ENCODE assay signal across 15 cellular contexts in the genomic region with DNA sequence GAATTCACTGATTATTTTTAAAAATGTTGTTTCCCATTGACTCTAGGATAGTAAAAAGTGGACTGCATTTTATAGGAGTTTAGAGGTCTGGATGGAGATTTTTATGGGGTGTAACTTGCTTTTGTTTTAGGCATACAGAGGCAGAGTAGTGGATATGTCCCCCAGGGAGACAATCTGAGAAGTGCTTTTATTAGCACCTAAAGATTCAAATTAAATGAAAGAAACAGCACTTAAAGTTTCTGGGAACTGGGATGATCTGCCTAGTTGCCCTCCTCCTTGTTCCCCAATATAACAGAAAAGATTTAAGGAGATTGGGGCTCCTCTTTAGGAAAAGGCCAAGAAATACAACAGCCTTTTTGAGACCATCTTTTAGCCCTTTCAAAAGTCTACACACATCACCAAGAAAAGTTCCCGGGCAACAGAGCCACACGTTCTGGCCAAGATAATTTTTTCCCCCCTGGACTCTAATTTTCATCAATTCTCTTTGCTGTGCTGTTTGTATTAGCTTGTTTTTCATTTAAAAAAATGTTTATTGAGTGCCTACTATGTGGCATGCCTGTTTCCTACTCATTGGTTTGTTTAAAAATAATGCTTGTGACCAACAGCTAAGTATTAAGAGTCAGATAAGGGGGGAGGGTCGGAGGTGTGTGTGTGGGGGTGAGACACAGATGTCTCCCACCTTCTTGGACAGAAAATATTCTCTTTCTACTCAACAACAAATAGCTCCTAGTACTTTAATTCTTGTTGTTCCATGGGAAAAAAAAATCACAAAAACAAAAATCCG. TPM values are rescaled to one million over a fixed set of nuclear protein-coding genes. Genes with fewer than 3 reads are reported as not detected.
DNase-seq lines count a peak whose midpoint lies in the region; ATAC-seq, FAIRE-seq and TF ChIP-seq lines count a peak whose summit lies in the region.
"Had no signal": no experiment of that assay in that cellular context is flagged by ENCODE, and none has a peak within 500 bp of the region (broad histone marks: within the 10 kb centered on the region; RNA-seq: fewer than 3 reads in every experiment).

No MANE protein-coding gene starts in this region.

- H3K4me3 Mint-ChIP-seq in activated B cell treated with CpG ODN at 0.5 μM for 24 hours: peak overlapping the region; percentile 57

- no peak overlapping the region for H4K5ac ChIP-seq in mesendoderm (ENCODE audit: low read length)

- H3K4me1 ChIP-seq in A549 (peaks cover 43% of the 10 kb centered on the region), mesendoderm (ENCODE audit: control insufficient read depth, low read depth, low read length) (peaks cover 2% of the 10 kb centered on the region), SK-N-SH (ENCODE audit: control insufficient read depth in 1 of 2, insufficient read depth in 2 of 2, low read depth in 1 of 2, low read length in 1 of 2) (no peaks in the 10 kb centered on the region; a peak in 1 of 4 replicates)

- H3K9me2 ChIP-seq in SK-N-SH: no peaks in the 10 kb centered on the region

- no peak overlapping the region for H2AFZ ChIP-seq in SK-N-SH (ENCODE audit: low read depth)

- H4K8ac ChIP-seq in mesendoderm (ENCODE audit: low read depth, low read length): peak overlapping the region; percentile 93

- TF ChIP-seq RAD21 in A549 (conservative IDR thresholded peaks at IDR 0.05 in 1 of 2, IDR thresholded peaks at IDR 0.05 in 1 of 2) (no peak), SK-N-SH (IDR thresholded peaks at IDR 0.05; ENCODE audit: low read length) (no peak)

- no peak overlapping the region for H2BK15ac ChIP-seq in mesendoderm (replicated peaks; ENCODE audit: low read depth)

- TF ChIP-seq CTCF in A549 (IDR thresholded peaks at IDR 0.05) (no peak), activated B cell treated with CpG ODN at 0.5 μM for 24 hours (IDR thresholded peaks at IDR 0.05) (no peak), SK-N-SH (IDR thresholded peaks at IDR 0.05) (no peak)

- H3K27ac ChIP-seq in A549 (peak overlapping the region; percentile 93 to 97), mesendoderm (ENCODE audit: low read depth, low read length) (peak overlapping the region; percentile 100), SK-N-SH (ENCODE audit: low read depth in 2 of 2, low read length in 1 of 2) (no peak overlapping the region)
- H3K27ac ChIP-seq: ovary had no signal

- peak overlapping the region; percentile 99 for H3K18ac ChIP-seq in mesendoderm (ENCODE audit: low read length)

- H3K4me2 ChIP-seq in A549: peak overlapping the region; percentile 90
- H3K4me2 ChIP-seq in mesendoderm (ENCODE audit: low read length): peak overlapping the region; percentile 25
- H3K4me2 ChIP-seq in SK-N-SH: no peak overlapping the region

- H3K4me3 ChIP-seq in A549 (peak overlapping the region; percentile 60), H7 (ENCODE audit: insufficient read depth, low read depth, low read length) (peak overlapping the region; percentile 99), mesendoderm (ENCODE audit: low read length) (peak overlapping the region; percentile 3), SK-N-SH (ENCODE audit: low read depth in 2 of 2, low read length in 1 of 2) (no peak overlapping the region)
- H3K4me3 ChIP-seq: ovary had no signal

- H3F3A ChIP-seq in SK-N-SH (replicated peaks; ENCODE audit: insufficient read depth): peaks cover 21% of the 10 kb centered on the region

- peak overlapping the region; percentile 98 for H3K9ac ChIP-seq in mesendoderm (ENCODE audit: low read length)
- no peak overlapping the region for H3K9ac ChIP-seq in SK-N-SH

- no peak for ATAC-seq in A549
- ATAC-seq in activated B cell treated with CpG ODN at 0.5 μM for 24 hours (ENCODE audit: low read depth): no peak
- no peak for ATAC-seq in GM18907 (IDR thresholded peaks at IDR 0.05; ENCODE audit: unreplicated experiment)

- FAIRE-seq in A549 (lab: Jason Lieb, UNC): peak; percentile 91
- FAIRE-seq: endometrium had no signal

- peak overlapping the region; percentile 81 for H2BK5ac ChIP-seq in mesendoderm (ENCODE audit: low read length)

- H3K79me1 ChIP-seq in mesendoderm (ENCODE audit: low read length): no peaks in the 10 kb centered on the region

- TF ChIP-seq POLR2A in A549 (IDR thresholded peaks at IDR 0.05; ENCODE audit: low read length): no peak

- peak overlapping the region; percentile 99 for H3K56ac ChIP-seq in mesendoderm (ENCODE audit: low read length)

- no peaks in the 10 kb centered on the region; the same call in 1 of the 2 replicates for H3K36me3 ChIP-seq in H7 (replicated peaks; ENCODE audit: control insufficient read depth, insufficient read depth, low read length)
- H3K36me3 ChIP-seq in mesendoderm (ENCODE audit: control insufficient read depth, insufficient read depth, low read length): no peaks in the 10 kb centered on the region
- no peaks in the 10 kb centered on the region for H3K36me3 ChIP-seq in SK-N-SH (replicated peaks in 1 of 2; ENCODE audit: control insufficient read depth in 1 of 2, insufficient read depth in 2 of 2, low read length in 1 of 2)
- H3K36me3 ChIP-seq: ovary had no signal

- H4K20me1 ChIP-seq in SK-N-SH (ENCODE audit: insufficient read depth): 0 out of 2 replicates have a peak, but pooled peaks cover 12% of the 10 kb centered on the region

- peaks cover 60% of the 10 kb centered on the region for H3K27me3 Mint-ChIP-seq in activated B cell treated with CpG ODN at 0.5 μM for 24 hours

- peak overlapping the region; percentile 43 for H3K4ac ChIP-seq in mesendoderm (ENCODE audit: low read depth, low read length)

- no peaks in the 10 kb centered on the region for H3K9me3 Mint-ChIP-seq in activated B cell treated with CpG ODN at 0.5 μM for 24 hours

- no peak overlapping the region for H3K27ac Mint-ChIP-seq in activated B cell treated with CpG ODN at 0.5 μM for 24 hours

- no peak; a peak in 1 of 5 replicates for TF ChIP-seq EP300 in A549 (IDR thresholded peaks at IDR 0.05)
- no peak for TF ChIP-seq EP300 in SK-N-SH (IDR thresholded peaks at IDR 0.05; ENCODE audit: borderline replicate concordance in 1 of 2, low read depth in 1 of 2, low read length in 1 of 2)

- CTCF ChIA-PET in A549 (lab: Yijun Ruan, JAX) (interaction anchor here (0.9 to 30.3 kb wide), 13 partner anchors 10 to 116 kb away, joined by 3 to 639 read pairs (median 5); a partner anchor contains a TSS), activated B cell treated with CpG ODN at 0.5 μM for 24 hours (lab: Charles Lee) (no interaction called here), SK-N-SH (lab: Yijun Ruan, JAX) (interaction anchor here (0.6 to 3.3 kb wide), 9 partner anchors 9 to 316 kb away, joined by 3 to 13 read pairs (median 4); no protein-coding TSS in a partner anchor)

- WGBS in A549 (ENCODE audit: missing lambda C conversion rate): 2% methylated on average over 4 of the region's 4 CpGs
- WGBS in mesendoderm (ENCODE audit: extremely low coverage, insufficient coverage, low lambda C conversion rate): no CpG with 5 or more reads among the region's 4 CpGs
- 4% methylated on average over 4 of the region's 4 CpGs for WGBS in SK-N-SH (ENCODE audit: low lambda C conversion rate)

- peak overlapping the region; percentile 54 for H2BK120ac ChIP-seq in mesendoderm (ENCODE audit: low read depth, low read length)

- peaks cover 33% of the 10 kb centered on the region for H3K4me1 Mint-ChIP-seq in activated B cell treated with CpG ODN at 0.5 μM for 24 hours

- peaks cover 25% of the 10 kb centered on the region for H3K79me2 ChIP-seq in mesendoderm (ENCODE audit: control insufficient read depth, insufficient read depth, low read length)
- H3K79me2 ChIP-seq in SK-N-SH (ENCODE audit: insufficient read depth): no peaks in the 10 kb centered on the region

- DNase-seq in A549 (ENCODE audit: low read depth in 1 of 2, low spot score in 1 of 2): peak in 1 of 2 experiments; percentile 58
- no peak for DNase-seq in H7
- no peak for DNase-seq in activated B cell treated with CpG ODN at 0.5 μM for 24 hours
- DNase-seq in mesendoderm: no peak
- DNase-seq in NCI-H446 (lab: John Stamatoyannopoulos, UW): no peak
- no peak for DNase-seq in SK-N-SH
- no peak for DNase-seq in UCSD-AML1 (lab: John Stamatoyannopoulos, UW; ENCODE audit: unreplicated experiment)
- DNase-seq: amniotic stem cell, C1 segment of cervical spinal cord, hypothalamus, ovary had no signal

- POLR2A ChIA-PET in A549 (lab: Yijun Ruan, JAX) (interaction anchor here (0.7 to 9.1 kb wide), 10 partner anchors 8 to 102 kb away, joined by 3 to 156 read pairs (median 15); a partner anchor contains a TSS), activated B cell treated with CpG ODN at 0.5 μM for 24 hours (lab: Charles Lee) (interaction anchor here (1.0 kb wide), 1 partner anchor 102 kb away, joined by 3 read pairs; a partner anchor contains a TSS), SK-N-SH (lab: Yijun Ruan, JAX) (interaction anchor here (0.6 kb wide), 1 partner anchor 700 kb away, joined by 3 read pairs; no protein-coding TSS in a partner anchor)

- intact Hi-C loops in activated B cell treated with CpG ODN at 0.5 μM for 24 hours (cut with micrococcal nuclease): loop anchor here (5.0 to 10.0 kb wide), 3 partner anchors 50 to 380 kb away; a partner anchor contains a TSS

- H3K23ac ChIP-seq in mesendoderm (ENCODE audit: low read length): no peak overlapping the region

- H3K36me3 Mint-ChIP-seq in activated B cell treated with CpG ODN at 0.5 μM for 24 hours (ENCODE audit: low read depth): no peaks in the 10 kb centered on the region

- no peaks in the 10 kb centered on the region for H3K27me3 ChIP-seq in H7 (ENCODE audit: control insufficient read depth, insufficient read depth, low read length)
- H3K27me3 ChIP-seq in mesendoderm (ENCODE audit: insufficient read depth, low read length, poor library complexity): no peaks in the 10 kb centered on the region
- peaks cover 86% of the 10 kb centered on the region for H3K27me3 ChIP-seq in SK-N-SH (ENCODE audit: insufficient read depth)

- no peak overlapping the region for H2AK5ac ChIP-seq in mesendoderm (ENCODE audit: low read length)

- no peaks in the 10 kb centered on the region for H3K9me3 ChIP-seq in A549
- H3K9me3 ChIP-seq in SK-N-SH: no peaks in the 10 kb centered on the region
- H3K9me3 ChIP-seq: ovary had no signal

RNA-seq across cellular contexts. Expression of a gene that starts 2.4 kb away (rescaled TPM):
- polyA plus RNA-seq in A549 (2011; rRNA removed) (26.2 and 30.1 TPM in 2 replicates), A549 (2017; fragmentation: RNase III; extraction: RNeasy Plus Mini Kit Qiagen cat#74134 plus additional on column Dnase treatment) (38.0 to 42.3 TPM (median 40.3 TPM) in 3 replicates), SK-N-SH (2012; rRNA removed) (0.02 and 0.05 TPM in 2 replicates)
- 31.0 and 37.6 TPM in 2 replicates for polyA plus RNA-seq in A549 (2012; cell fraction: cytosol; rRNA removed)
- 47.7 and 67.8 TPM in 2 replicates for polyA plus RNA-seq in A549 (2012; cell fraction: nucleus; rRNA removed)
- polyA minus RNA-seq in A549 (2011; rRNA and poly(A)+ RNA removed): 56.3 and 83.5 TPM in 2 replicates
- 105 and 124 TPM in 2 replicates for total RNA-seq in H7 (2014; rRNA removed; shearing (Covaris generic))
- 0.10 and 0.40 TPM in 2 replicates for total RNA-seq in activated B cell treated with CpG ODN at 0.5 μM for 24 hours
- 132 TPM for polyA plus RNA-seq in mesendoderm (2013, experiment 1 of 2)
- polyA plus RNA-seq in mesendoderm (2013, experiment 2 of 2): 142 TPM
- 0.07 and 0.10 TPM in 2 replicates for polyA plus RNA-seq in SK-N-SH (2012; cell fraction: cytosol; rRNA removed)
- 0.01 and 0.21 TPM in 2 replicates for polyA plus RNA-seq in SK-N-SH (2012; cell fraction: nucleus; rRNA removed)
- total RNA-seq: HT-29 had no signal

RNA-seq across cellular contexts. Expression of a gene that starts 26.3 kb away (rescaled TPM):
- polyA plus RNA-seq in A549 (2011; rRNA removed): 6.1 and 6.3 TPM in 2 replicates
- polyA plus RNA-seq in A549 (2012; cell fraction: cytosol; rRNA removed): 2.6 TPM in 2 replicates
- polyA plus RNA-seq in A549 (2012; cell fraction: nucleus; rRNA removed): 0.31 and 0.61 TPM in 2 replicates
- polyA plus RNA-seq in A549 (2017; fragmentation: RNase III; extraction: RNeasy Plus Mini Kit Qiagen cat#74134 plus additional on column Dnase treatment): 3.5 to 5.2 TPM (median 5.2 TPM) in 3 replicates
- polyA minus RNA-seq in A549 (2011; rRNA and poly(A)+ RNA removed): 3.6 and 6.1 TPM in 2 replicates
- total RNA-seq in H7 (2014; rRNA removed; shearing (Covaris generic)): 0.52 and 2.1 TPM in 2 replicates
- not detected in 2 replicates for total RNA-seq in activated B cell treated with CpG ODN at 0.5 μM for 24 hours
- 0.20 TPM for polyA plus RNA-seq in mesendoderm (2013, experiment 1 of 2)
- polyA plus RNA-seq in mesendoderm (2013, experiment 2 of 2): 0.35 TPM
- polyA plus RNA-seq in SK-N-SH (2012; rRNA removed): 0.29 and 0.64 TPM in 2 replicates
- 0.34 and 0.58 TPM in 2 replicates for polyA plus RNA-seq in SK-N-SH (2012; cell fraction: cytosol; rRNA removed)
- polyA plus RNA-seq in SK-N-SH (2012; cell fraction: nucleus; rRNA removed): 0.19 TPM in 1 of 2 replicates, not detected in the other
- total RNA-seq: HT-29, ovary, urinary bladder had no signal
- polyA plus RNA-seq: ovary, urinary bladder had no signal

RNA-seq across cellular contexts. Expression of a gene that starts 50.1 kb away (rescaled TPM):
- polyA plus RNA-seq in A549 (2011; rRNA removed) (187 and 209 TPM in 2 replicates), A549 (2017; fragmentation: RNase III; extraction: RNeasy Plus Mini Kit Qiagen cat#74134 plus additional on column Dnase treatment) (298 to 323 TPM (median 320 TPM) in 3 replicates), SK-N-SH (2012; rRNA removed) (329 and 358 TPM in 2 replicates)
- polyA plus RNA-seq in A549 (2012; cell fraction: cytosol; rRNA removed): 368 and 375 TPM in 2 replicates
- 159 and 183 TPM in 2 replicates for polyA plus RNA-seq in A549 (2012; cell fraction: nucleus; rRNA removed)
- 162 TPM in 2 replicates for polyA minus RNA-seq in A549 (2011; rRNA and poly(A)+ RNA removed)
- 62.3 and 98.0 TPM in 2 replicates for total RNA-seq in H7 (2014; rRNA removed; shearing (Covaris generic))
- 129 and 130 TPM in 2 replicates for total RNA-seq in activated B cell treated with CpG ODN at 0.5 μM for 24 hours
- 115 TPM for polyA plus RNA-seq in mesendoderm (2013, experiment 1 of 2)
- 113 TPM for polyA plus RNA-seq in mesendoderm (2013, experiment 2 of 2)
- 283 and 343 TPM in 2 replicates for polyA plus RNA-seq in SK-N-SH (2012; cell fraction: cytosol; rRNA removed)
- polyA plus RNA-seq in SK-N-SH (2012; cell fraction: nucleus; rRNA removed): 185 and 191 TPM in 2 replicates

Comparison
In these comparisons a context has a peak if more than half of its experiments do, and no peak if none do; other contexts are left out.
1. H3K27ac ChIP-seq: peak in A549 (2 of 2) and mesendoderm (single experiment); none in SK-N-SH (0 of 2).
2. H3K4me3 ChIP-seq: peak in A549 (single experiment), H7 (single experiment) and mesendoderm (single experiment); none in SK-N-SH (0 of 2).
3. RNA of a gene that starts 2.4 kb away (total RNA-seq): 105 to 124 TPM in H7; 0.10 to 0.40 TPM in activated B cell treated with CpG ODN at 0.5 μM for 24 hours; every median in the first group is over 10 times any median in the second.